In the genomic region with DNA sequence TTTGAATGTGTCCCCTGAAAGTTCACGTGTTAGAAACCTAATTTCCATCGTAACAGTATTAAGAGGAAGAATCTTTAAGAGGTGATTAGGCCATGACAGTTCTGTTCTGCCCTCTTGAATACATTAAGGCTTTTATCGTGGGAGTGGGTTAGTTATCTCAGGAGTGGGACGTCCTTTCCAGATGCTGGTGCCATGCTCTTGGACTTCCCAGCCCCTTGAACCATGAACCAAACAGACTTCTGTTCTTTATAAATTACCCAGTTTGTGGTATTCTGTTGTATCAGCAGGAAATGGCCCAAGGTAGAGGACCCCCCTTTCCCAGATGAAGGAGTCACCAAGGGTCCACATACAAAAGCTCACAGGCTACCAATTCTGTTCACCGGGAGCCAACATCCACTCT, we compare ENCODE assay signal across 15 cellular contexts. TPM values are rescaled to one million over a fixed set of nuclear protein-coding genes. Genes with fewer than 3 reads are reported as not detected.
DNase-seq lines count a peak whose midpoint lies in the region; ATAC-seq, FAIRE-seq and TF ChIP-seq lines count a peak whose summit lies in the region.
"Had no signal": no experiment of that assay in that cellular context is flagged by ENCODE, and none has a peak within 500 bp of the region (broad histone marks: within the 10 kb centered on the region; RNA-seq: fewer than 3 reads in every experiment).

No MANE protein-coding gene starts in this region.

- intact Hi-C loops in K562 (cut with micrococcal nuclease) (no loop called here), natural killer cell (cut with micrococcal nuclease) (no loop called here), esophagus squamous epithelium (cut with DNase I) (no loop called here)

- H3K4me3 Mint-ChIP-seq in natural killer cell, result peak overlapping the region; percentile 21
- no peak overlapping the region for H3K4me3 Mint-ChIP-seq in stimulated activated naive B cell treated with anti-CD40 and anti-IgM and Interleukin-4, amounts not matched to agents 10 μg/mL and 1 μg/mL and 100 μg/mL, for 72 hours
- H3K4me3 Mint-ChIP-seq: B cell; CD4-positive, alpha-beta T cell; H9 had no signal

- no peaks in the 10 kb centered on the region for H3K27me3 Mint-ChIP-seq in natural killer cell (ENCODE audit: low read depth in 2 of 2)
- no peaks in the 10 kb centered on the region for H3K27me3 Mint-ChIP-seq in stimulated activated naive B cell treated with anti-CD40 and anti-IgM and Interleukin-4, amounts not matched to agents 10 μg/mL and 1 μg/mL and 100 μg/mL, for 72 hours
- H3K27me3 Mint-ChIP-seq: B cell; CD4-positive, alpha-beta T cell had no signal

- no TSS peak for BruUV-seq in K562 (replicated peaks; lab: Mats Ljungman, UMichigan)

- H3K79me2 ChIP-seq in K562 (ENCODE audit: control insufficient read depth, insufficient read depth, low read length), result no peaks in the 10 kb centered on the region

- no peak for TF ChIP-seq RAD21 in K562 (CRISPR knock-in tag; conservative IDR thresholded peaks at IDR 0.05 in 1 of 2, IDR thresholded peaks at IDR 0.05 in 1 of 2)

- no peaks in the 10 kb centered on the region for H4K20me1 ChIP-seq in K562 (replicated peaks; ENCODE audit: control insufficient read depth, insufficient read depth, low read length)

- H3K9me1 ChIP-seq in K562 (ENCODE audit: control insufficient read depth, insufficient read depth, low read length), result no peaks in the 10 kb centered on the region

- H3K36me3 ChIP-seq in K562 (ENCODE audit: control insufficient read depth, insufficient read depth, low read length) (peaks cover 81% of the 10 kb centered on the region), esophagus squamous epithelium (peaks cover 50 to 100% (median 65%) of the 10 kb centered on the region in 3 donors)

- in situ Hi-C loops in K562 (cut with MboI), result no loop called here

- H3K36me3 Mint-ChIP-seq in activated naive CD4-positive, alpha-beta T cell treated with anti-CD3 and anti-CD28 coated beads, Interleukin-2, amount 50 U/mL, for 72 hours, result peaks cover 34 to 40% of the 10 kb centered on the region in 2 donors
- H3K36me3 Mint-ChIP-seq in natural killer cell, result peaks cover 43% of the 10 kb centered on the region
- peaks cover 57 to 75% of the 10 kb centered on the region in 2 donors for H3K36me3 Mint-ChIP-seq in stimulated activated naive B cell treated with anti-CD40 and anti-IgM and Interleukin-4, amounts not matched to agents 10 μg/mL and 1 μg/mL and 100 μg/mL, for 72 hours

- H3K27ac ChIP-seq in K562 (ENCODE audit: extremely low read depth, low read depth, low read length), result no peak overlapping the region; the same call in 2 of the 3 replicates
- H3K27ac ChIP-seq in esophagus squamous epithelium, result no peak overlapping the region

- DNase-seq in activated naive CD4-positive, alpha-beta T cell treated with anti-CD3 and anti-CD28 coated beads, Interleukin-2, amount 50 U/mL, for 72 hours (ENCODE audit: low spot score in 2 of 2), result no peak
- DNase-seq in activated naive CD4-positive, alpha-beta T cell treated with Interleukin-2 at 50 U/mL for 16 hours, result no peak
- DNase-seq in K562 (ENCODE audit: extremely low read depth in 1 of 4, low spot score in 3 of 4), result no peak
- no peak for DNase-seq in natural killer cell
- DNase-seq in stimulated activated naive B cell treated with anti-CD40 and anti-IgM and Interleukin-4, amounts not matched to agents 10 μg/mL and 1 μg/mL and 100 μg/mL, for 72 hours, result no peak
- DNase-seq in esophagus squamous epithelium (lab: John Stamatoyannopoulos, UW), result no peak
- DNase-seq: C1 segment of cervical spinal cord; Calu3; CD4-positive, alpha-beta T cell; DMS 273 treated with DMSO at 0.1 percent for 48 hours; GOT3; H9 had no signal

- no peak overlapping the region for H3K4me2 ChIP-seq in K562 (ENCODE audit: insufficient read depth, low read length)

- H3K9ac ChIP-seq in K562 (ENCODE audit: insufficient read depth in 1 of 2, low read depth in 2 of 2, low read length in 2 of 2), result no peak overlapping the region

- H3K4me3 ChIP-seq in K562, result no peak overlapping the region
- H3K4me3 ChIP-seq in esophagus squamous epithelium, result no peak overlapping the region

- peaks cover 26 to 41% of the 10 kb centered on the region in 2 donors for H3K4me1 Mint-ChIP-seq in natural killer cell
- H3K4me1 Mint-ChIP-seq in stimulated activated naive B cell treated with anti-CD40 and anti-IgM and Interleukin-4, amounts not matched to agents 10 μg/mL and 1 μg/mL and 100 μg/mL, for 72 hours, result peaks cover 0 to 2% of the 10 kb centered on the region in 2 donors
- H3K4me1 Mint-ChIP-seq: B cell, H9 had no signal

- TF ChIP-seq EP300 in K562 (IDR thresholded peaks at IDR 0.05; ENCODE audit: low read length), result no peak

- H3K9me3 Mint-ChIP-seq in activated naive CD4-positive, alpha-beta T cell treated with anti-CD3 and anti-CD28 coated beads, Interleukin-2, amount 50 U/mL, for 72 hours, result no peaks in the 10 kb centered on the region
- no peaks in the 10 kb centered on the region for H3K9me3 Mint-ChIP-seq in natural killer cell
- no peaks in the 10 kb centered on the region for H3K9me3 Mint-ChIP-seq in stimulated activated naive B cell treated with anti-CD40 and anti-IgM and Interleukin-4, amounts not matched to agents 10 μg/mL and 1 μg/mL and 100 μg/mL, for 72 hours
- H3K9me3 Mint-ChIP-seq: CD4-positive, alpha-beta T cell; H9 had no signal

- TF ChIP-seq CTCF in K562 (IDR thresholded peaks at IDR 0.05 in 2 of 3, conservative IDR thresholded peaks at IDR 0.05 in 1 of 3; ENCODE audit: insufficient read depth in 2 of 3, low read depth in 1 of 3, low read length in 3 of 3) (no peak), natural killer cell (IDR thresholded peaks at IDR 0.05) (no peak), esophagus squamous epithelium (IDR thresholded peaks at IDR 0.05) (no peak)

- no peak for ATAC-seq in activated naive CD4-positive, alpha-beta T cell treated with anti-CD3 and anti-CD28 coated beads, Interleukin-2, amount 50 U/mL, for 72 hours
- ATAC-seq in K562 (no peak), natural killer cell (no peak), GM21528 (IDR thresholded peaks at IDR 0.05; ENCODE audit: low FRiP score, unreplicated experiment) (no peak)
- no peak for ATAC-seq in stimulated activated naive B cell treated with anti-CD40 and anti-IgM and Interleukin-4, amounts not matched to agents 10 μg/mL and 1 μg/mL and 100 μg/mL, for 72 hours (replicated peaks)

- POLR2A ChIA-PET in K562 (lab: Yijun Ruan, JAX), result interaction anchor here (0.6 to 0.9 kb wide), 3 partner anchors 8 to 57 kb away, joined by 3 to 8 read pairs (median 4); no protein-coding TSS in a partner anchor

- H3K4me1 ChIP-seq in K562 (replicated peaks in 1 of 2; ENCODE audit: control insufficient read depth in 2 of 2, insufficient read depth in 2 of 2, low read length in 2 of 2) (peaks cover 4 to 13% of the 10 kb centered on the region in 2 experiments; a peak in 3 of 5 replicates), esophagus squamous epithelium (peaks cover 0 to 1% (median 0%) of the 10 kb centered on the region in 3 donors)

- TF ChIP-seq POLR2A in K562 (conservative IDR thresholded peaks at IDR 0.05) (no peak), esophagus squamous epithelium (IDR thresholded peaks at IDR 0.05) (no peak)

- CTCF ChIA-PET in K562 (lab: Yijun Ruan, JAX; ENCODE audit: low intra/inter-chr PET ratio), result no interaction called here

- no peak for FAIRE-seq in K562 (lab: Jason Lieb, UNC)
- FAIRE-seq: A204.1 had no signal

- 73% methylated on average over 5 of the region's 5 CpGs for WGBS in K562 (ENCODE audit: insufficient coverage, low coverage, missing lambda C conversion rate)
- WGBS in esophagus squamous epithelium, 2 donors, result 68 to 78% methylated on average over 5 of the region's 5 CpGs

- H3K27ac Mint-ChIP-seq in activated naive CD4-positive, alpha-beta T cell treated with anti-CD3 and anti-CD28 coated beads, Interleukin-2, amount 50 U/mL, for 72 hours, result peak overlapping the region; percentile 8 to 80
- peak overlapping the region; percentile 81 to 90 for H3K27ac Mint-ChIP-seq in natural killer cell
- peak overlapping the region; percentile 33 for H3K27ac Mint-ChIP-seq in stimulated activated naive B cell treated with anti-CD40 and anti-IgM and Interleukin-4, amounts not matched to agents 10 μg/mL and 1 μg/mL and 100 μg/mL, for 72 hours
- H3K27ac Mint-ChIP-seq: B cell; CD4-positive, alpha-beta T cell had no signal

- no peak overlapping the region for H2AFZ ChIP-seq in K562 (ENCODE audit: low read depth, low read length)

- no peaks in the 10 kb centered on the region; a peak in 1 of 5 replicates for H3K27me3 ChIP-seq in K562 (ENCODE audit: control insufficient read depth in 2 of 2, insufficient read depth in 2 of 2, low read length in 2 of 2)
- no peaks in the 10 kb centered on the region for H3K27me3 ChIP-seq in esophagus squamous epithelium

- H3K9me3 ChIP-seq in K562 (replicated peaks; ENCODE audit: control insufficient read depth, insufficient read depth, low read depth, low read length), result no peaks in the 10 kb centered on the region
- H3K9me3 ChIP-seq in esophagus squamous epithelium, result no peaks in the 10 kb centered on the region

RNA-seq across cellular contexts. Expression of gene GTF3C1, which starts 10.1 kb away (rescaled TPM):
- total RNA-seq in activated naive CD4-positive, alpha-beta T cell treated with anti-CD3 and anti-CD28 coated beads, Interleukin-2, amount 50 U/mL, for 72 hours, result 10 to 100 TPM; 53.3 to 70.0 TPM
- 83.8 and 125 TPM in 2 replicates for total RNA-seq in K562 (2011; cell fraction: chromatin; rRNA removed; ENCODE audit: low replicate concordance)
- 68.3 and 75.2 TPM in 2 replicates for total RNA-seq in K562 (2011; cell fraction: nucleolus; rRNA removed)
- 75.5 and 85.5 TPM in 2 replicates for total RNA-seq in K562 (2011; cell fraction: nucleoplasm; rRNA removed)
- total RNA-seq in K562 (2014; rRNA removed) (47.9 and 55.3 TPM in 2 replicates), K562 (2014; rRNA removed; fragmentation: Illumina TruSeq; extraction: Trizol) (21.1 and 23.7 TPM in 2 replicates), K562 (2015; rRNA removed; fragmentation: Illumina TruSeq; extraction: Trizol) (30.9 and 33.5 TPM in 2 replicates), K562 (2021) (61.5 and 63.6 TPM in 2 replicates), natural killer cell (100 to 1,000 TPM; 111 to 160 (median 125) TPM), esophagus squamous epithelium (100 to 1,000 TPM in 1 of 4 donors, 10 to 100 TPM in 3; 76.5 to 171 (median 84.9) TPM)
- polyA plus RNA-seq in K562 (2011; rRNA removed) (10.1 and 18.4 TPM in 2 replicates), K562 (2014; fragmentation: Illumina TruSeq; extraction: Trizol) (41.2 and 45.9 TPM in 2 replicates), K562 (2014; fragmentation: Nextera tagmentation; extraction: Ambion mirVana) (1 to 10 TPM in 1 of 2 experiments, under 1 TPM in 1; 0.72 to 2.5 TPM), K562 (2014; rRNA removed) (26.6 and 46.5 TPM in 2 replicates)
- polyA plus RNA-seq in K562 (2011; cell fraction: cytosol; rRNA removed), result 21.0 and 31.9 TPM in 2 replicates
- 58.0 and 75.6 TPM in 2 replicates for polyA plus RNA-seq in K562 (2011; cell fraction: nucleus; rRNA removed)
- polyA plus RNA-seq in K562 (2012), result 32.0 and 44.4 TPM in 2 replicates
- polyA minus RNA-seq in K562 (2011; rRNA and poly(A)+ RNA removed), result 37.4 and 47.6 TPM in 2 replicates
- polyA minus RNA-seq in K562 (2011; cell fraction: cytosol; rRNA and poly(A)+ RNA removed), result 42.9 and 50.3 TPM in 2 replicates
- polyA minus RNA-seq in K562 (2011; cell fraction: nucleus; rRNA and poly(A)+ RNA removed), result 29.6 and 48.8 TPM in 2 replicates

RNA-seq across cellular contexts. Expression of gene KATNIP, which starts 10.3 kb away (rescaled TPM):
- total RNA-seq in activated naive CD4-positive, alpha-beta T cell treated with anti-CD3 and anti-CD28 coated beads, Interleukin-2, amount 50 U/mL, for 72 hours, result 10 to 100 TPM; 15.0 to 18.3 TPM
- 83.0 and 106 TPM in 2 replicates for total RNA-seq in K562 (2011; cell fraction: chromatin; rRNA removed; ENCODE audit: low replicate concordance)
- total RNA-seq in K562 (2011; cell fraction: nucleolus; rRNA removed), result 39.1 and 48.2 TPM in 2 replicates
- 52.3 and 52.5 TPM in 2 replicates for total RNA-seq in K562 (2011; cell fraction: nucleoplasm; rRNA removed)
- 6.9 and 11.2 TPM in 2 replicates for total RNA-seq in K562 (2014; rRNA removed)
- 9.0 and 10.2 TPM in 2 replicates for total RNA-seq in K562 (2014; rRNA removed; fragmentation: Illumina TruSeq; extraction: Trizol)
- 10.2 and 10.7 TPM in 2 replicates for total RNA-seq in K562 (2015; rRNA removed; fragmentation: Illumina TruSeq; extraction: Trizol)
- total RNA-seq in K562 (2021), result 9.9 and 13.2 TPM in 2 replicates
- polyA plus RNA-seq in K562 (2011; rRNA removed), result 7.6 and 10.2 TPM in 2 replicates
- polyA plus RNA-seq in K562 (2011; cell fraction: cytosol; rRNA removed), result 6.3 TPM in 2 replicates
- polyA plus RNA-seq in K562 (2011; cell fraction: nucleus; rRNA removed), result 37.3 and 42.3 TPM in 2 replicates
- 7.8 and 9.3 TPM in 2 replicates for polyA plus RNA-seq in K562 (2012)
- 9.7 and 10.1 TPM in 2 replicates for polyA plus RNA-seq in K562 (2014; fragmentation: Illumina TruSeq; extraction: Trizol)
- polyA plus RNA-seq in K562 (2014; fragmentation: Nextera tagmentation; extraction: Ambion mirVana), result 1 to 10 TPM; 1.7 to 2.6 TPM
- 8.0 and 10.3 TPM in 2 replicates for polyA plus RNA-seq in K562 (2014; rRNA removed)
- polyA minus RNA-seq in K562 (2011; rRNA and poly(A)+ RNA removed), result 26.5 and 29.0 TPM in 2 replicates
- polyA minus RNA-seq in K562 (2011; cell fraction: cytosol; rRNA and poly(A)+ RNA removed), result 6.8 and 8.2 TPM in 2 replicates
- polyA minus RNA-seq in K562 (2011; cell fraction: nucleus; rRNA and poly(A)+ RNA removed), result 21.3 and 32.2 TPM in 2 replicates
- total RNA-seq in natural killer cell, result 10 to 100 TPM; 32.6 to 38.4 (median 32.7) TPM
- 10 to 100 TPM; 17.5 to 32.2 (median 25.5) TPM for total RNA-seq in esophagus squamous epithelium

Comparison
In these comparisons a context has a peak if more than half of its experiments do, and no peak if none do; other contexts are left out.
1. H3K27ac Mint-ChIP-seq: peak in every context shown above with its lines; median percentile 86 in natural killer cell; 44 in activated naive CD4-positive, alpha-beta T cell treated with anti-CD3 and anti-CD28 coated beads, Interleukin-2, amount 50 U/mL, for 72 hours; 33 in stimulated activated naive B cell treated with anti-CD40 and anti-IgM and Interleukin-4, amounts not matched to agents 10 μg/mL and 1 μg/mL and 100 μg/mL, for 72 hours.